ENCODE assay signal across 9 cellular contexts in the genomic region with DNA sequence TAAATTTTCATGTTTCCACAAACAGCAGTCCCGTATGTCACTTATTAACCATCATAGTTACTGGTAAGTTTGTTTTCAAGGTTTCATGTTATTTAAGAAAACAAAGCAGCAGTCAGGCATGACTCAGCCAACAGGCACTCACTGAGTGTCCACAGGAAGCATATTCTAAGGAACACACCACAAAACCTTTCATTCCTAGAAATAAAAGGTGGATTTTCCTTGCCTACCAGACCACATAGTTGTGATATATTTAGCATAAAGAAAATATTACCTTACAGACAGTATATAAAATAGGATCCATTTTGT.
DNase-seq lines count a peak whose midpoint lies in the region; ATAC-seq lines count a peak whose summit lies in the region.
"Had no signal": no experiment of that assay in that cellular context is flagged by ENCODE, and none has a peak within 500 bp of the region (broad histone marks: within the 10 kb centered on the region; RNA-seq: fewer than 3 reads in every experiment).

No MANE protein-coding gene starts in this region.

- DNase-seq in amniotic stem cell (lab: John Stamatoyannopoulos, UW): peak; percentile 35
- peak; percentile 86 for DNase-seq in non-pigmented ciliary epithelial cell (ENCODE audit: low read depth)
- no peak for DNase-seq in NCI-H748 treated with DMSO at 0.1 percent for 48 hours (lab: John Stamatoyannopoulos, UW)
- DNase-seq in DMS114 treated with DMSO at 0.1 percent for 48 hours (lab: John Stamatoyannopoulos, UW; ENCODE audit: unreplicated experiment): no peak
- no peak for DNase-seq in NCI-H1436 treated with DMSO at 0.1 percent for 48 hours (lab: John Stamatoyannopoulos, UW)
- DNase-seq: activated CD4-positive, alpha-beta T cell treated with anti-CD3 and anti-CD28 coated beads, Interleukin-2, amount 50 U/mL, for 4 hours had no signal

- ATAC-seq in GM18870 (IDR thresholded peaks at IDR 0.05; ENCODE audit: unreplicated experiment) (peak; percentile 89), HG03139 (IDR thresholded peaks at IDR 0.05; ENCODE audit: unreplicated experiment) (peak; percentile 69)
- ATAC-seq in activated CD4-positive, CD25-positive, alpha-beta regulatory T cell treated with anti-CD3 and anti-CD28 coated beads, Interleukin-2, amount 50 U/mL, for 24 hours: no peak

Comparison
In these comparisons a context has a peak if more than half of its experiments do, and no peak if none do; other contexts are left out.
1. ATAC-seq: peak in GM18870 (single experiment) and HG03139 (single experiment); none in activated CD4-positive, CD25-positive, alpha-beta regulatory T cell treated with anti-CD3 and anti-CD28 coated beads, Interleukin-2, amount 50 U/mL, for 24 hours (0 of 2).
2. DNase-seq: peak in amniotic stem cell (single experiment) and non-pigmented ciliary epithelial cell (single experiment); none in NCI-H748 treated with DMSO at 0.1 percent for 48 hours (single experiment), DMS114 treated with DMSO at 0.1 percent for 48 hours (single experiment) and NCI-H1436 treated with DMSO at 0.1 percent for 48 hours (single experiment).